Comparison of ENCODE assay signal across 23 cellular contexts in the genomic region with DNA sequence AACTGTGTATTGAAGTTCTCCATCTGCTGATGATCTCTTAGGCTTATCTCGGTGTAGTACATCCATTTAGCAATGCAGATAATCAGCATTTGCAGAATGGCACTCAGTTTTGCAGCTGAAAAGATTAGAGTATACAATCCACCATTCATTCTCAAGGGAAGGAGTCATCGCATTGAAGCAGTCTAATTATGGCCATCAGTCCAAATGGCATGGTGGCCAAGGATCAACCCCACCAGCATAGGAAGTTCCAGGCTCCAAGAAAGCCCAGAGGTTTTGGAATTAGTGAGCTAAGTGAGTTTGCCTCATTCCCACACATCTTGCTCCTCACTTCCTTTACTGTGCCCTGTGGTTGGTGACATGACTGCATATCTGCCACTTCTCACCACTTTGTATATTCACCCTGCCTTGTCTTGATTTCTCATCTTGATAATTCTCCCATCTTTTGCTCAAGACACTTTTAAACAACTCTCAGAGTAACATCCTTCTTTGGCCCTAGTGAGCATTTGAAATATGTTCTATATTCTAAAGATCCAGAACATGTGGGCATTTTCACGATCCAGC.
"Had no signal": no experiment of that assay in that cellular context is flagged by ENCODE, and none has a peak within 500 bp of the region (broad histone marks: within the 10 kb centered on the region; RNA-seq: fewer than 3 reads in every experiment).

No MANE protein-coding gene starts in this region.

- H3K36me3 ChIP-seq: neutrophil, pancreas, prostate gland, right lobe of liver, sigmoid colon, stomach, thoracic aorta, thyroid gland, tibial nerve, upper lobe of left lung, vagina had no signal

- H3K4me3 ChIP-seq: pancreas, prostate gland, right lobe of liver, sigmoid colon, stomach, thoracic aorta, thyroid gland, tibial nerve, upper lobe of left lung, vagina had no signal

- H3K27ac ChIP-seq: neutrophil, pancreas, prostate gland, right lobe of liver, sigmoid colon, stomach, thoracic aorta, thyroid gland, tibial nerve, upper lobe of left lung, vagina had no signal

- H3K4me1 ChIP-seq: pancreas, prostate gland, right lobe of liver, sigmoid colon, stomach, thyroid gland, tibial nerve, upper lobe of left lung, vagina had no signal

- H3K27me3 ChIP-seq: neutrophil, pancreas, right lobe of liver, sigmoid colon, stomach, thyroid gland, tibial nerve, upper lobe of left lung, vagina had no signal

- DNase-seq: naive thymus-derived CD8-positive, alpha-beta T cell; nephron progenitor cell; nucleus accumbens; pancreas; right cardiac atrium; right lobe of liver; sigmoid colon; small intestine; stimulated activated CD4-positive, alpha-beta T cell treated with anti-CD3 and anti-CD28 coated beads, Interleukin-15, amount 100 ng/mL, for 24 hours; stimulated activated CD4-positive, alpha-beta T cell treated with anti-CD3 and anti-CD28 coated beads, Interleukin-2, amount 100 ng/mL, for 24 hours; stimulated activated CD4-positive, alpha-beta T cell treated with anti-CD3 and anti-CD28 coated beads, Interleukin-2, amount 100 ng/mL, for 48 hours; stimulated activated CD4-positive, alpha-beta T cell treated with anti-CD3 and anti-CD28 coated beads, Interleukin-4, amount 100 ng/mL, for 24 hours; stimulated activated naive B cell treated with anti-CD40 and anti-IgM and Interleukin-4, amounts not matched to agents 10 μg/mL and 1 μg/mL and 100 μg/mL, for 72 hours; stimulated activated naive CD4-positive, alpha-beta T cell treated with Interleukin-2 at 50 U/mL for 16 hours; stomach; thyroid gland; upper lobe of left lung had no signal

- H3K9me3 ChIP-seq: neutrophil, pancreas, prostate gland, right lobe of liver, sigmoid colon, thoracic aorta, thyroid gland, tibial nerve, upper lobe of left lung, vagina had no signal

- FAIRE-seq: pancreas, small intestine, urothelium cell line had no signal
